In genomic region chr19:41085748-41086415, GRCh38 we compare ENCODE assay signal across 28 cellular contexts. TPM values are rescaled to one million over a fixed set of nuclear protein-coding genes. Genes with fewer than 3 reads are reported as not detected.
"Had no signal": no experiment of that assay in that cellular context is flagged by ENCODE, and none has a peak within 500 bp of the region (broad histone marks: within the 10 kb centered on the region; RNA-seq: fewer than 3 reads in every experiment).

No MANE protein-coding gene starts in this region.

- H3K27ac Mint-ChIP-seq: mesothelial cell of epicardium had no signal

- H3K27ac ChIP-seq: coronary artery, dorsolateral prefrontal cortex, esophagus squamous epithelium, gastrocnemius medialis, heart right ventricle, left ventricle myocardium inferior, lower lobe of right lung had no signal

- H3K36me3 ChIP-seq: esophagus squamous epithelium, gastrocnemius medialis, heart right ventricle, left ventricle myocardium inferior, lower lobe of right lung had no signal

- H3K36me3 Mint-ChIP-seq: mesothelial cell of epicardium had no signal

- DNase-seq: dermis blood vessel endothelial cell; dorsolateral prefrontal cortex; effector CD4-positive, alpha-beta T cell; effector memory CD4-positive, alpha-beta T cell; esophagus squamous epithelium; foreskin fibroblast; foreskin melanocyte; gastrocnemius medialis; glutamatergic neuron; head of caudate nucleus; heart right ventricle; hippocampal formation; left cardiac atrium; left ventricle myocardium inferior; lower lobe of right lung; mesenchymal stem cell; mucosa of descending colon; naive B cell had no signal

- H3K4me3 ChIP-seq: coronary artery, dorsolateral prefrontal cortex, esophagus squamous epithelium, gastrocnemius medialis, heart right ventricle, left ventricle myocardium inferior, lower lobe of right lung, mucosa of descending colon had no signal

- H3K4me3 Mint-ChIP-seq: mesothelial cell of epicardium had no signal

- H3K4me1 ChIP-seq: esophagus squamous epithelium, gastrocnemius medialis, heart right ventricle, left ventricle myocardium inferior, lower lobe of right lung had no signal

- H3K4me1 Mint-ChIP-seq: mesothelial cell of epicardium had no signal

- ATAC-seq: gastrocnemius medialis, heart right ventricle, left cardiac atrium, lower lobe of right lung, mucosa of descending colon had no signal

- H3K9me3 ChIP-seq: esophagus squamous epithelium, gastrocnemius medialis, lower lobe of right lung, mucosa of descending colon had no signal

RNA-seq across cellular contexts. Expression of gene CYP2A13, which starts 2.4 kb away (rescaled TPM):
- total RNA-seq: dermis blood vessel endothelial cell, dorsolateral prefrontal cortex, endothelial cell of umbilical vein, epithelial cell of proximal tubule, esophagus squamous epithelium, gastrocnemius medialis, glomerular endothelial cell, heart right ventricle, kidney epithelial cell, left cardiac atrium, left ventricle myocardium inferior, lower leg skin, lower lobe of right lung, lung microvascular endothelial cell, mesenteric fat pad, mesothelial cell of epicardium, mucosa of descending colon, myocyte had no signal

RNA-seq across cellular contexts. Expression of gene CYP2F1, which starts 28.4 kb away (rescaled TPM):
- total RNA-seq: dermis blood vessel endothelial cell, dorsolateral prefrontal cortex, endothelial cell of umbilical vein, epithelial cell of proximal tubule, gastrocnemius medialis, glomerular endothelial cell, heart right ventricle, kidney epithelial cell, left cardiac atrium, left ventricle myocardium inferior, lower leg skin, lung microvascular endothelial cell, mesenteric fat pad, mesothelial cell of epicardium, mucosa of descending colon, myocyte had no signal
